Comparison of ENCODE assay signal across 14 cellular contexts in the genomic region with DNA sequence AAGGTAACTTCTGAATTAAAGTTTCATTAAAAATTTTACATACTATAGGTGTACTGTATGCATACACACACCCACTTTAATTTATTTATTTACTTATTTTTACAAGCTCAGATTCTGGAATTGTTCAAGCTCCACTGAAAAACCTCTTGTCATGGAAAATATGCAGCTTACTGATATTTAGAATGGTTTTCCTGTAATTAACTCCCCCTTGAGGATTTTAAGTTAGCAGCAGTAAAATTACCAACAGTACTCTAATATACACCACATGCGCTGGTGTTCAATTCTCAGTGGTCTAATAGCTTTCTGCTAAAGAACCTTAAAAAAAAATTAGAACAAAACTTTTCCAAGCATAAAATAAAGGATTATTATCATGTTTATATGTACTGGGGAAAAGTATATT. TPM values are rescaled to one million over a fixed set of nuclear protein-coding genes. Genes with fewer than 3 reads are reported as not detected.
A peak's percentile ranks its signal among the peaks of the same experiment; 100 is the strongest.
DNase-seq lines count a peak whose midpoint lies in the region; ATAC-seq and TF ChIP-seq lines count a peak whose summit lies in the region.
"Had no signal": no experiment of that assay in that cellular context is flagged by ENCODE, and none has a peak within 500 bp of the region (broad histone marks: within the 10 kb centered on the region; RNA-seq: fewer than 3 reads in every experiment).

No MANE protein-coding gene starts in this region.

- intact Hi-C loops in right cardiac atrium (cut with DNase I) = no loop called here
- intact Hi-C loops in PC-3 (cut with micrococcal nuclease) = loop anchor here (1.0 kb wide), 2 partner anchors 131 to 294 kb away; no protein-coding TSS in a partner anchor

- CTCF ChIA-PET in PC-3 (lab: Charles Lee) = interaction anchor here (1.1 kb wide), 1 partner anchor 285 kb away, joined by 3 read pairs; no protein-coding TSS in a partner anchor

- no peaks in the 10 kb centered on the region for H3K36me3 ChIP-seq in cardiac muscle cell
- H3K36me3 ChIP-seq in PC-3 (ENCODE audit: low read depth, low read length) = no peaks in the 10 kb centered on the region

- 89% methylated on average over 1 of the region's 1 CpG for WGBS in right cardiac atrium

- H3F3A ChIP-seq in PC-3 (ENCODE audit: low read length, unreplicated experiment) = no peaks in the 10 kb centered on the region

- H3K4me1 ChIP-seq in cardiac muscle cell (ENCODE audit: low read depth) (no peaks in the 10 kb centered on the region), right cardiac atrium (ENCODE audit: control insufficient read depth, insufficient read depth, low read length) (no peaks in the 10 kb centered on the region), PC-3 (ENCODE audit: insufficient read depth, low read length) (no peaks in the 10 kb centered on the region)
- H3K4me1 ChIP-seq: heart right ventricle had no signal

- H3K9me3 ChIP-seq in cardiac muscle cell (ENCODE audit: low read depth) (no peaks in the 10 kb centered on the region), right cardiac atrium (ENCODE audit: control insufficient read depth, low read length) (no peaks in the 10 kb centered on the region), PC-3 (ENCODE audit: low read length) (no peaks in the 10 kb centered on the region)
- H3K9me3 ChIP-seq: heart right ventricle had no signal

- no peak overlapping the region for H3K27ac ChIP-seq in cardiac muscle cell
- no peak overlapping the region for H3K27ac ChIP-seq in right cardiac atrium (ENCODE audit: low read length)
- H3K27ac ChIP-seq in PC-3 (ENCODE audit: low read length) = no peak overlapping the region
- H3K27ac ChIP-seq: heart right ventricle had no signal

- no peak overlapping the region for H3K4me3 ChIP-seq in cardiac muscle cell
- H3K4me3 ChIP-seq in right cardiac atrium (ENCODE audit: low read length) = no peak overlapping the region
- H3K4me3 ChIP-seq in PC-3 (ENCODE audit: low read length) = no peak overlapping the region
- H3K4me3 ChIP-seq: heart right ventricle had no signal

- ATAC-seq in right cardiac atrium (no peak), PC-3 (peak; percentile 51), HG02970 (IDR thresholded peaks at IDR 0.05; ENCODE audit: low FRiP score, unreplicated experiment) (no peak)
- ATAC-seq: heart right ventricle; stimulated activated naive CD8-positive, alpha-beta T cell treated with anti-CD3 and anti-CD28 coated beads, Interleukin-15, Interleukin-2, amounts not matched to agents 100 U/mL and 50 U/mL, for 24 hours had no signal

- no TSS peak for BruUV-seq in PC-3 (replicated peaks; lab: Mats Ljungman, UMichigan)

- no peaks in the 10 kb centered on the region for H3K27me3 ChIP-seq in cardiac muscle cell
- no peaks in the 10 kb centered on the region for H3K27me3 ChIP-seq in right cardiac atrium (ENCODE audit: control insufficient read depth, insufficient read depth)
- no peaks in the 10 kb centered on the region for H3K27me3 ChIP-seq in PC-3 (ENCODE audit: low read length)
- H3K27me3 ChIP-seq: heart right ventricle had no signal

- no peaks in the 10 kb centered on the region for H4K20me1 ChIP-seq in PC-3 (ENCODE audit: low read length)

- H2AFZ ChIP-seq in PC-3 (ENCODE audit: low read length) = no peak overlapping the region

- POLR2A ChIA-PET in PC-3 (lab: Charles Lee; ENCODE audit: unreplicated experiment) = no interaction called here

- DNase-seq in cardiac muscle cell (ENCODE audit: low read depth in 1 of 2, low spot score in 1 of 2) (peak in 1 of 2 donors; percentile 44), right cardiac atrium (no peak), PC-3 (peak; percentile 25), fibroblast of peridontal ligament (ENCODE audit: extremely low read depth) (peak; percentile 67), SKM-1 treated with dmso at 0.1 percent for 144 hours (lab: John Stamatoyannopoulos, UW; ENCODE audit: unreplicated experiment) (no peak), nucleus accumbens (lab: John Stamatoyannopoulos, UW) (no peak), NCI-H2171 treated with DMSO at 0.1 percent for 48 hours (lab: John Stamatoyannopoulos, UW) (no peak)
- DNase-seq: heart right ventricle; midbrain; MV-4-11; SHP77; stimulated activated naive CD8-positive, alpha-beta T cell treated with anti-CD3 and anti-CD28 coated beads, Interleukin-15, Interleukin-2, amounts not matched to agents 100 U/mL and 50 U/mL, for 24 hours had no signal

- TF ChIP-seq CTCF in cardiac muscle cell (IDR thresholded peaks at IDR 0.05; ENCODE audit: low read depth, low read length) (peak; percentile 41), PC-3 (conservative IDR thresholded peaks at IDR 0.05; ENCODE audit: low read depth, low read length) (peak; percentile 52)

- no peaks in the 10 kb centered on the region for H3K9me2 ChIP-seq in PC-3 (replicated peaks; ENCODE audit: low read length)

- H3K4me2 ChIP-seq in PC-3 (ENCODE audit: low read length) = no peak overlapping the region

- H3K9ac ChIP-seq in PC-3 (ENCODE audit: low read length) = no peak overlapping the region

- H3K79me2 ChIP-seq in PC-3 (ENCODE audit: low read length) = no peaks in the 10 kb centered on the region

RNA-seq across cellular contexts. Expression of a gene that starts 12.0 kb away (rescaled TPM):
- 0.54 and 0.81 TPM in 2 replicates for total RNA-seq in cardiac muscle cell
- 0.12 and 0.47 TPM in 2 replicates for polyA plus RNA-seq in cardiac muscle cell
- 1 to 10 TPM in 3 of 4 donors, under 1 TPM in 1; 0.31 to 4.7 (median 2.1) TPM for total RNA-seq in right cardiac atrium
- polyA plus RNA-seq in right cardiac atrium = 0.43 TPM
- not detected in 2 replicates for total RNA-seq in PC-3 (2014; rRNA removed)
- polyA plus RNA-seq: CD14-positive monocyte had no signal

Comparison
In these comparisons a context has a peak if more than half of its experiments do, and no peak if none do; other contexts are left out.
1. DNase-seq: peak in PC-3 (single experiment) and fibroblast of peridontal ligament (single experiment); none in right cardiac atrium (0 of 3), SKM-1 treated with dmso at 0.1 percent for 144 hours (single experiment), nucleus accumbens (0 of 56) and NCI-H2171 treated with DMSO at 0.1 percent for 48 hours (single experiment).